Comparison of ENCODE assay signal across 8 cellular contexts in genomic region chr15:40338041-40338657, GRCh38. TPM values are rescaled to one million over a fixed set of nuclear protein-coding genes. Genes with fewer than 3 reads are reported as not detected.
DNase-seq lines count a peak whose midpoint lies in the region; ATAC-seq and TF ChIP-seq lines count a peak whose summit lies in the region.

No MANE protein-coding gene starts in this region.

- H3K27ac ChIP-seq in HUES64 (ENCODE audit: low read depth, low read length) = no peak overlapping the region
- H3K27ac ChIP-seq in RWPE2 (ENCODE audit: poor library complexity, severe bottlenecking) = peak overlapping the region; percentile 97
- H3K27ac ChIP-seq in parathyroid adenoma = no peak overlapping the region
- peak overlapping the region in 3 of 4 donors; percentile 46 to 95 (median 93) for H3K27ac ChIP-seq in upper lobe of left lung

- ATAC-seq in RWPE2 (ENCODE audit: low read depth) (peak; percentile 5; the same call in 1 of the 3 replicates), upper lobe of left lung (ENCODE audit: low FRiP score in 2 of 2) (peak; percentile 28 to 46), HG03442 (IDR thresholded peaks at IDR 0.05; ENCODE audit: unreplicated experiment) (no peak)

- TF ChIP-seq CTCF in GM12873 (IDR thresholded peaks at IDR 0.05; ENCODE audit: insufficient read depth, low read depth, low read length, missing control alignments) (peak; percentile 97), RWPE2 (IDR thresholded peaks at IDR 0.05; ENCODE audit: poor library complexity, severe bottlenecking) (peak; percentile 99), foreskin fibroblast (IDR thresholded peaks at IDR 0.05; ENCODE audit: low read depth, low read length) (peak; percentile 63), parathyroid adenoma (IDR thresholded peaks at IDR 0.05) (peak; percentile 56), upper lobe of left lung (IDR thresholded peaks at IDR 0.05) (peak; percentile 59 to 88 (median 78))

- H3K9me3 ChIP-seq in HUES64 (ENCODE audit: insufficient read depth, low read depth, low read length) = no peaks in the 10 kb centered on the region
- H3K9me3 ChIP-seq in RWPE2 (ENCODE audit: severe bottlenecking) = no peaks in the 10 kb centered on the region
- no peaks in the 10 kb centered on the region for H3K9me3 ChIP-seq in parathyroid adenoma (ENCODE audit: control insufficient read depth, low read length)
- H3K9me3 ChIP-seq in upper lobe of left lung = no peaks in the 10 kb centered on the region

- H3K4me3 ChIP-seq in HUES64 (ENCODE audit: low read length) (peak overlapping the region; percentile 24; the same call in 1 of the 2 replicates), RWPE2 (ENCODE audit: severe bottlenecking) (no peak overlapping the region), foreskin fibroblast (ENCODE audit: low read depth in 1 of 2, low read length in 2 of 2) (peak overlapping the region in 1 of 2 donors; percentile 53), parathyroid adenoma (ENCODE audit: low read depth, low read length) (no peak overlapping the region), upper lobe of left lung (peak overlapping the region in 1 of 4 donors; percentile 15)

- H3K79me2 ChIP-seq in parathyroid adenoma = peaks cover 12% of the 10 kb centered on the region

- H3K36me3 ChIP-seq in HUES64 (ENCODE audit: insufficient read depth, low read length) = no peaks in the 10 kb centered on the region
- peaks cover 40% of the 10 kb centered on the region for H3K36me3 ChIP-seq in RWPE2 (ENCODE audit: low read depth)
- no peaks in the 10 kb centered on the region for H3K36me3 ChIP-seq in parathyroid adenoma (ENCODE audit: control insufficient read depth, insufficient read depth, low read length)
- peaks cover 0 to 23% (median 5%) of the 10 kb centered on the region in 4 donors for H3K36me3 ChIP-seq in upper lobe of left lung

- H2AFZ ChIP-seq in parathyroid adenoma = no peak overlapping the region

- 39% methylated on average over 11 of the region's 11 CpGs for WGBS in HUES64
- 42 to 50% methylated on average over 9 to 11 of the region's 11 CpGs for WGBS in upper lobe of left lung, 2 donors

- DNase-seq in RWPE2 (ENCODE audit: low spot score) (no peak), foreskin fibroblast (peak; percentile 56 to 74), upper lobe of left lung (peak in 1 of 2 donors; percentile 88)
- peak; percentile 63 for DNase-seq in activated T-helper 9 cell treated with anti-CD3 and anti-CD28 coated beads, Interleukin-2, amount 50 U/mL, for 16 hours (ENCODE audit: low read depth)

- H3K27me3 ChIP-seq in HUES64 (ENCODE audit: insufficient read depth, low read length) (0 out of 2 replicates have a peak, but pooled peaks cover 3% of the 10 kb centered on the region), RWPE2 (ENCODE audit: insufficient read depth, poor library complexity, severe bottlenecking) (no peaks in the 10 kb centered on the region), parathyroid adenoma (ENCODE audit: control insufficient read depth, insufficient read depth, low read length) (no peaks in the 10 kb centered on the region), upper lobe of left lung (no peaks in the 10 kb centered on the region)

- no peak overlapping the region for H3K9ac ChIP-seq in HUES64 (ENCODE audit: low read depth, low read length)
- H3K9ac ChIP-seq in parathyroid adenoma = no peak overlapping the region

- no peak for TF ChIP-seq POLR2A in upper lobe of left lung (IDR thresholded peaks at IDR 0.05)

- TF ChIP-seq EP300 in upper lobe of left lung (IDR thresholded peaks at IDR 0.05) = no peak

- no peak overlapping the region for H3K4me2 ChIP-seq in parathyroid adenoma (ENCODE audit: low read length)

- H3K4me1 ChIP-seq in HUES64 (ENCODE audit: insufficient read depth, low read length) (peaks cover 27% of the 10 kb centered on the region), RWPE2 (ENCODE audit: insufficient read depth, poor library complexity, severe bottlenecking) (peaks cover 44% of the 10 kb centered on the region), parathyroid adenoma (peaks cover 23% of the 10 kb centered on the region), upper lobe of left lung (peaks cover 85 to 91% (median 89%) of the 10 kb centered on the region in 4 donors)

RNA-seq across cellular contexts. Expression of gene CCDC9B, which starts 2.6 kb away (rescaled TPM):
- 0.80 TPM for polyA plus RNA-seq in HUES64 (2013, experiment 1 of 2)
- polyA plus RNA-seq in HUES64 (2013, experiment 2 of 2) = 0.13 TPM
- total RNA-seq in upper lobe of left lung = 100 to 1,000 TPM in 1 of 6 donors, 10 to 100 TPM in 5; 15.5 to 140 (median 68.1) TPM

RNA-seq across cellular contexts. Expression of gene PHGR1, which starts 12.7 kb away (rescaled TPM):
- polyA plus RNA-seq in HUES64 (2013, experiment 1 of 2) = not detected
- not detected for polyA plus RNA-seq in HUES64 (2013, experiment 2 of 2)
- under 1 TPM in 1 of 6 donors, not detected in 5; 0.67 TPM for total RNA-seq in upper lobe of left lung

RNA-seq across cellular contexts. Expression of gene INAFM2, which starts 14.7 kb away (rescaled TPM):
- 18.2 TPM for polyA plus RNA-seq in HUES64 (2013, experiment 1 of 2)
- polyA plus RNA-seq in HUES64 (2013, experiment 2 of 2) = 20.2 TPM
- 10 to 100 TPM; 15.7 to 36.2 (median 25.6) TPM for total RNA-seq in upper lobe of left lung

RNA-seq across cellular contexts. Expression of gene DISP2, which starts 19.9 kb away (rescaled TPM):
- 0.45 TPM for polyA plus RNA-seq in HUES64 (2013, experiment 1 of 2)
- 0.89 TPM for polyA plus RNA-seq in HUES64 (2013, experiment 2 of 2)
- total RNA-seq in upper lobe of left lung = 1 to 10 TPM in 2 of 6 donors, under 1 TPM in 4; under 0.01 to 3.5 (median 0.13) TPM

RNA-seq across cellular contexts. Expression of gene PLCB2, which starts 30.4 kb away (rescaled TPM):
- polyA plus RNA-seq in HUES64 (2013, experiment 1 of 2) = 7.3 TPM
- 11.2 TPM for polyA plus RNA-seq in HUES64 (2013, experiment 2 of 2)
- 100 to 1,000 TPM in 2 of 6 donors, 10 to 100 TPM in 4; 26.9 to 170 (median 85.7) TPM for total RNA-seq in upper lobe of left lung

Comparison
In these comparisons a context has a peak if more than half of its experiments do, and no peak if none do; other contexts are left out.
1. H3K27ac ChIP-seq: peak in RWPE2 (single experiment) and upper lobe of left lung (3 of 4); none in HUES64 (single experiment) and parathyroid adenoma (single experiment).
2. Peak in every context shown above with its lines, with median percentiles within 50 percentile points of each other: CTCF ChIP-seq.